Comparison of ENCODE assay signal across 1 cellular context in genomic region chr9:135956798-135957166, GRCh38.
A peak's percentile ranks its signal among the peaks of the same experiment; 100 is the strongest.
TF ChIP-seq lines count a peak whose summit lies in the region.

No MANE protein-coding gene starts in this region.

TF ChIP-seq in K562, 482 proteins besides CTCF, POLR2A, EP300 and RAD21:
- TF ChIP-seq KAT7 (CRISPR knock-in tag; IDR thresholded peaks at IDR 0.05; ENCODE audit: borderline replicate concordance) (peak; percentile 59; the same call in 1 of the 2 replicates), ZBTB1 (CRISPR knock-in tag; IDR thresholded peaks at IDR 0.05; ENCODE audit: borderline replicate concordance, low read depth) (no peak), RBFOX2 (IDR thresholded peaks at IDR 0.05; ENCODE audit: low read depth, low read length) (peak; percentile 44; the same call in 1 of the 2 replicates), HIVEP1 (CRISPR knock-in tag; IDR thresholded peaks at IDR 0.05) (0 out of 2 replicates have a peak, but pooled peaks have one; percentile 53), ERF (CRISPR knock-in tag; IDR thresholded peaks at IDR 0.05) (0 out of 2 replicates have a peak, but pooled peaks have one; percentile 35), ZNF551 (CRISPR knock-in tag; IDR thresholded peaks at IDR 0.05) (no peak), NUFIP1 (IDR thresholded peaks at IDR 0.05; ENCODE audit: partially characterized antibody) (no peak), POLR2G (IDR thresholded peaks at IDR 0.05; ENCODE audit: low read depth, low read length) (peak; percentile 5; the same call in 1 of the 2 replicates), ZNF146 (CRISPR knock-in tag; IDR thresholded peaks at IDR 0.05; ENCODE audit: unreplicated experiment) (no peak), CBX1 (IDR thresholded peaks at IDR 0.05; ENCODE audit: low read depth) (no peak), ZNF79 (CRISPR knock-in tag; IDR thresholded peaks at IDR 0.05; ENCODE audit: low read depth) (peak; percentile 27; the same call in 1 of the 2 replicates), MCM5 (IDR thresholded peaks at IDR 0.05; ENCODE audit: low read depth) (no peak)
- TF ChIP-seq, protein P1, sequence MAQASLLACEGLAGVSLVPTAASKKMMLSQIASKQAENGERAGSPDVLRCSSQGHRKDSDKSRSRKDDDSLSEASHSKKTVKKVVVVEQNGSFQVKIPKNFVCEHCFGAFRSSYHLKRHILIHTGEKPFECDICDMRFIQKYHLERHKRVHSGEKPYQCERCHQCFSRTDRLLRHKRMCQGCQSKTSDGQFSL (CRISPR knock-in tag; IDR thresholded peaks at IDR 0.05), result 0 out of 2 replicates have a peak, but pooled peaks have one; percentile 23
- TF ChIP-seq, protein P1 (tag; IDR thresholded peaks at IDR 0.05), result no peak
TF ChIP-seq in K562: peak in this region for 7.
